21 cellular contexts compared by ENCODE assay signal in the genomic region with DNA sequence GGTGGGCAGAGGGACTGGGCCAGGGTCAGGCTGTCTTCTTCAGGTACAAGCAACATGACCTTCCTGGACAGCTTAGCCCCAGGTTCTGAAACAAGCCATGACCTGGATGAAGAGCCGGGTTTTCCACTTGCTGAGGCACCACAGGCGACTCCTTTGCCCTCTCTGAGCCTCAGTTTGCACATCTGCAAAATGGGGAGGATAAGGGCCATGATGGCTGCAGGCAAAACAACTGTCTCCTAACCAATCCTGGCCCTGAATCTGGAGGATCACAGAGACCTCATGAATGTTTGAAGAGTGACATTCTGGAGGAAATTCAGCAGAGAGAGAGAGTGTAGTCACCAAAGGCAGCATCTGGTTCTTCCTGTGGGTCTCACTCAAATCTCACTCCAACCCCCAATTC. TPM values are rescaled to one million over a fixed set of nuclear protein-coding genes. Genes with fewer than 3 reads are reported as not detected.
"Had no signal": no experiment of that assay in that cellular context is flagged by ENCODE, and none has a peak within 500 bp of the region (broad histone marks: within the 10 kb centered on the region; RNA-seq: fewer than 3 reads in every experiment).

No MANE protein-coding gene starts in this region.

- DNase-seq: activated CD4-positive, alpha-beta T cell treated with anti-CD3 and anti-CD28 coated beads for 4 hours; activated CD8-positive, alpha-beta memory T cell treated with anti-CD3 and anti-CD28 coated beads, Interleukin-2, amount 50 U/mL, for 4 hours; activated CD8-positive, alpha-beta T cell treated with anti-CD3 and anti-CD28 coated beads for 36 hours; activated gamma-delta T cell treated with Interleukin-2 at 50 U/mL for 16 hours; activated naive CD4-positive, alpha-beta T cell treated with anti-CD3 and anti-CD28 coated beads, Interleukin-2, amount 50 U/mL, for 16 hours; activated naive CD8-positive, alpha-beta T cell treated with anti-CD3 and anti-CD28 coated beads, Interleukin-2, amount 10 ng/mL, durations not matched to agents 7 days and 5 days; activated T-cell treated with anti-CD3 and anti-CD28 coated beads, Interleukin-2, amount 50 U/mL, for 72 hours; aorta; NCI-H1092; NCI-H2029 treated with DMSO at 0.1 percent for 48 hours; NCI-H446; PC-3; SHP77 had no signal

- H3K36me3 ChIP-seq: adrenal gland, SJSA1 had no signal

- H3K9ac ChIP-seq: KMS-11 had no signal

- FAIRE-seq: RCC 7860 had no signal

- H3K4me3 ChIP-seq: adrenal gland, SJSA1 had no signal

- ATAC-seq: activated CD4-positive, CD25-positive, alpha-beta regulatory T cell treated with anti-CD3 and anti-CD28 coated beads, Interleukin-2, amount 50 U/mL, for 24 hours; activated CD8-positive, alpha-beta T cell treated with anti-CD3 and anti-CD28 coated beads for 36 hours; activated T-cell treated with anti-CD3 and anti-CD28 coated beads, Interleukin-2, amount 50 U/mL, for 72 hours; PC-3; SK-N-SH treated with all-trans-retinoic acid at 6 μM for 48 hours had no signal

- H3K4me1 ChIP-seq: adrenal gland, SJSA1 had no signal

- H3K27ac ChIP-seq: adrenal gland, KMS-11, SJSA1 had no signal

- H3K4me2 ChIP-seq: KMS-11 had no signal

- H3K9me3 ChIP-seq: adrenal gland, SJSA1 had no signal

RNA-seq across cellular contexts. Expression of a gene that starts 8.0 kb away (rescaled TPM):
- total RNA-seq: activated CD8-positive, alpha-beta T cell treated with anti-CD3 and anti-CD28 coated beads for 36 hours; activated naive CD8-positive, alpha-beta T cell treated with anti-CD3 and anti-CD28 coated beads, Interleukin-2, amount 10 ng/mL, durations not matched to agents 7 days and 5 days; activated T-cell treated with anti-CD3 and anti-CD28 coated beads, Interleukin-2, amount 50 U/mL, for 72 hours; activated T-helper 2 cell treated with anti-CD3 and anti-CD28 coated beads, Interferon-gamma antibody, Interleukin-2, Interleukin-4, amounts not matched to agents 10 μg/mL and 5 μg/mL and 100 μg/mL, durations not matched to agents 14 hours and 24 hours and 36 hours; MCF 10A; PC-3; SJSA1 had no signal
